ENCODE assay signal across 8 cellular contexts in genomic region chr2:37375721-37376399, GRCh38. TPM values are rescaled to one million over a fixed set of nuclear protein-coding genes. Genes with fewer than 3 reads are reported as not detected.
DNase-seq lines count a peak whose midpoint lies in the region; ATAC-seq and TF ChIP-seq lines count a peak whose summit lies in the region.

No MANE protein-coding gene starts in this region.

- TF ChIP-seq CTCF in omental fat pad (IDR thresholded peaks at IDR 0.05), result no peak

- peak overlapping the region in 14 of 21 experiments; percentile 16 to 74 (median 40) for H3K27ac ChIP-seq in skin epidermis

- H3K4me3 Mint-ChIP-seq in activated CD4-positive, alpha-beta T cell treated with anti-CD3 and anti-CD28 coated beads, Interleukin-2, amount 10 ng/mL, durations not matched to agents 7 days and 5 days, result peak overlapping the region; percentile 13
- H3K4me3 Mint-ChIP-seq in activated CD4-positive, alpha-beta memory T cell treated with anti-CD3 and anti-CD28 coated beads for 36 hours, result peak overlapping the region; percentile 3

- H3K27me3 Mint-ChIP-seq in activated CD4-positive, alpha-beta T cell treated with anti-CD3 and anti-CD28 coated beads, Interleukin-2, amount 10 ng/mL, durations not matched to agents 7 days and 5 days, result peaks cover 74% of the 10 kb centered on the region
- peaks cover 60% of the 10 kb centered on the region for H3K27me3 Mint-ChIP-seq in activated CD4-positive, alpha-beta memory T cell treated with anti-CD3 and anti-CD28 coated beads for 36 hours

- H3K27ac Mint-ChIP-seq in activated CD4-positive, alpha-beta T cell treated with anti-CD3 and anti-CD28 coated beads, Interleukin-2, amount 10 ng/mL, durations not matched to agents 7 days and 5 days, result no peak overlapping the region
- H3K27ac Mint-ChIP-seq in activated CD4-positive, alpha-beta memory T cell treated with anti-CD3 and anti-CD28 coated beads for 36 hours, result peak overlapping the region; percentile 58

- peaks cover 4% of the 10 kb centered on the region for H3K36me3 Mint-ChIP-seq in activated CD4-positive, alpha-beta T cell treated with anti-CD3 and anti-CD28 coated beads, Interleukin-2, amount 10 ng/mL, durations not matched to agents 7 days and 5 days (ENCODE audit: low read depth)
- no peaks in the 10 kb centered on the region for H3K36me3 Mint-ChIP-seq in activated CD4-positive, alpha-beta memory T cell treated with anti-CD3 and anti-CD28 coated beads for 36 hours

- intact Hi-C loops in activated CD4-positive, alpha-beta memory T cell treated with anti-CD3 and anti-CD28 coated beads for 36 hours (cut with micrococcal nuclease), result loop anchor here (1.0 to 10.0 kb wide), 9 partner anchors 11 to 496 kb away; partner anchors contain the start of gene STRN

- CTCF ChIA-PET in activated CD4-positive, alpha-beta T cell treated with anti-CD3 and anti-CD28 coated beads, Interleukin-2, amount 10 ng/mL, durations not matched to agents 7 days and 5 days (lab: Charles Lee), result interaction anchor here (0.9 to 1.3 kb wide), 4 partner anchors 8 to 31 kb away, joined by 3 read pairs; partner anchors contain the start of gene QPCT
- CTCF ChIA-PET in activated CD4-positive, alpha-beta memory T cell treated with anti-CD3 and anti-CD28 coated beads for 36 hours (lab: Charles Lee), result interaction anchor here (0.9 to 3.8 kb wide), 9 partner anchors 11 to 502 kb away, joined by 3 to 28 read pairs (median 7); partner anchors contain the start of gene PRKD3

- H3K9me3 Mint-ChIP-seq in activated CD4-positive, alpha-beta T cell treated with anti-CD3 and anti-CD28 coated beads, Interleukin-2, amount 10 ng/mL, durations not matched to agents 7 days and 5 days, result no peaks in the 10 kb centered on the region
- H3K9me3 Mint-ChIP-seq in activated CD4-positive, alpha-beta memory T cell treated with anti-CD3 and anti-CD28 coated beads for 36 hours, result no peaks in the 10 kb centered on the region

- POLR2A ChIA-PET in activated CD4-positive, alpha-beta T cell treated with anti-CD3 and anti-CD28 coated beads, Interleukin-2, amount 10 ng/mL, durations not matched to agents 7 days and 5 days (lab: Charles Lee), result no interaction called here
- POLR2A ChIA-PET in activated CD4-positive, alpha-beta memory T cell treated with anti-CD3 and anti-CD28 coated beads for 36 hours (lab: Charles Lee), result interaction anchor here (0.6 to 3.6 kb wide), 8 partner anchors 9 to 395 kb away, joined by 3 to 40 read pairs (median 4); partner anchors contain the start of genes CEBPZ, NDUFAF7 and PRKD3

- peaks cover 30% of the 10 kb centered on the region for H3K4me1 Mint-ChIP-seq in activated CD4-positive, alpha-beta T cell treated with anti-CD3 and anti-CD28 coated beads, Interleukin-2, amount 10 ng/mL, durations not matched to agents 7 days and 5 days
- peaks cover 30% of the 10 kb centered on the region for H3K4me1 Mint-ChIP-seq in activated CD4-positive, alpha-beta memory T cell treated with anti-CD3 and anti-CD28 coated beads for 36 hours (ENCODE audit: low read depth)

- DNase-seq in activated CD4-positive, alpha-beta T cell treated with anti-CD3 and anti-CD28 coated beads, Interleukin-2, amount 10 ng/mL, durations not matched to agents 7 days and 5 days, result no peak
- no peak for DNase-seq in activated CD4-positive, alpha-beta T cell treated with anti-CD3 and anti-CD28 coated beads for 48 hours
- DNase-seq in activated CD4-positive, alpha-beta memory T cell treated with anti-CD3 and anti-CD28 coated beads for 36 hours, result no peak
- DNase-seq in omental fat pad (ENCODE audit: low spot score) (no peak), C1 segment of cervical spinal cord (lab: John Stamatoyannopoulos, UW) (no peak), NCI-H2081 treated with DMSO at 0.1 percent for 48 hours (lab: John Stamatoyannopoulos, UW) (no peak)

- H3K4me3 ChIP-seq in skin epidermis, result no peak overlapping the region

- ATAC-seq in HG02870 (IDR thresholded peaks at IDR 0.05; ENCODE audit: unreplicated experiment) (peak; percentile 17), omental fat pad (ENCODE audit: low FRiP score) (no peak)

RNA-seq across cellular contexts. Expression of gene QPCT, which starts 31.4 kb away (rescaled TPM):
- total RNA-seq in activated CD4-positive, alpha-beta T cell treated with anti-CD3 and anti-CD28 coated beads, Interleukin-2, amount 10 ng/mL, durations not matched to agents 7 days and 5 days, result not detected
- under 1 TPM; 0.43 to 0.68 TPM for total RNA-seq in activated CD4-positive, alpha-beta memory T cell treated with anti-CD3 and anti-CD28 coated beads for 36 hours
- 10 to 100 TPM in 1 of 4 donors, 1 to 10 TPM in 3; 1.9 to 10.9 (median 5.3) TPM for total RNA-seq in omental fat pad

RNA-seq across cellular contexts. Expression of gene PRKD3, which starts 51.2 kb away (rescaled TPM):
- total RNA-seq in activated CD4-positive, alpha-beta T cell treated with anti-CD3 and anti-CD28 coated beads, Interleukin-2, amount 10 ng/mL, durations not matched to agents 7 days and 5 days, result 10 to 100 TPM in 1 of 2 experiments, 1 to 10 TPM in 1; 9.3 to 13.4 TPM
- total RNA-seq in activated CD4-positive, alpha-beta memory T cell treated with anti-CD3 and anti-CD28 coated beads for 36 hours, result 10 to 100 TPM; 22.5 to 24.7 TPM
- total RNA-seq in omental fat pad, result 10 to 100 TPM; 26.4 to 68.3 (median 42.3) TPM
